8 cellular contexts compared by ENCODE assay signal in the genomic region with DNA sequence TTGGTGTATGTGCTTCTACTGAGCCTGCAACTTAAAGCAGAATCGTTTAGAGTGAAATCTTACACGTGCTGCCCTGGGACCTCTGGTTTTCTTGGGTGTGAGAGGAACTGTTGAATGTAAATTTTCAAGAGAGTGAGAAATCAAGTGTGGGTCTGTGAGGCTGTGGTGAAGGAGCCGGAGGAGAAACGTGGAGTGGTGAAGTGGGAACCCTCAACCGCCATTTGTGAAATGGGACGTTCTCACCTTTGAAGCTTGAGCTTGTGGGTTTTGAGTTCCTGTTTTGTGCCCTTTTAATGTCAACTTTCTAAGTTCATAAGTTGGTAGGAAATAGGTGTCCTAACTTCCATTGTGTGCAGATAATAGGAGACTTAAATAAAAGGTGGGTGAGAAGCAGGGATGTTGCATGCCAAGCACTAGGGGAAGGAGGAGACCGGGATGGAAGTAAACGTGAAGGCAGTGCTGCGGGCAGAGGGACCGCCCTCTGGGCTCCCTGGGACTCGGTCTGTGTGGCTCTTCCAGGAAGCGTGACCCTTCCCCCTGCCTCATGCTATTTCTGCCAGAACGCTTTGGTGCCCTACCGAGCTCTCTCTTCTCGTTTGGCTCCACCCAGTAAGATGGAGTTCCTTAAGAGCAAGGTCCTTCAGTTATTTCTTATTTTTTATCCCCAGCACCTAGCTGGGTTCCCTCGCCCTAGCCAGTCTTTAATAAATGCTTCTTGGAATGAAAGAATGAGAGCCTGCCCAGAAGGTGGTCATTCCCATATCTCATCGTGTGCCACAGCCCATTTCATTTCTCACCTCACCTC. TPM values are rescaled to one million over a fixed set of nuclear protein-coding genes. Genes with fewer than 3 reads are reported as not detected.
A peak's percentile ranks its signal among the peaks of the same experiment; 100 is the strongest.
DNase-seq lines count a peak whose midpoint lies in the region; TF ChIP-seq lines count a peak whose summit lies in the region.

No MANE protein-coding gene starts in this region.

- 61% methylated on average over 17 of the region's 17 CpGs for whole genome bisulfite sequencing in HUES64

- peak overlapping the region; percentile 98 for H3K27ac Mint-ChIP-seq in activated T-cell treated with anti-CD3 and anti-CD28 coated beads, Interleukin-2, amount 50 U/mL, for 24 hours

- TF ChIP-seq CTCF in GM13976 (IDR thresholded peaks at IDR 0.05; ENCODE audit: borderline replicate concordance, control extremely low read depth, extremely low read depth, insufficient read depth, missing control alignments) = no peak

- DNase-seq in activated gamma-delta T cell treated with Interleukin-2 at 50 U/mL for 16 hours (peak; percentile 46), activated gamma-delta T cell (lab: John Stamatoyannopoulos, UW) (no peak), NCI-H1048 (lab: John Stamatoyannopoulos, UW) (no peak), GM13976 (ENCODE audit: low spot score) (no peak), NCI-H345 treated with DMSO at 0.1 percent for 48 hours (lab: John Stamatoyannopoulos, UW; ENCODE audit: unreplicated experiment) (no peak)
- peak; percentile 67 for DNase-seq in activated T-cell treated with anti-CD3 and anti-CD28 coated beads, Interleukin-2, amount 50 U/mL, for 24 hours
- peak; percentile 33 to 57 (median 55) for DNase-seq in stimulated activated CD4-positive, alpha-beta T cell treated with anti-CD3 and anti-CD28 coated beads, TNF-alpha, amount 100 ng/mL, for 48 hours (ENCODE audit: low read depth in 3 of 3)

- no peaks in the 10 kb centered on the region for H3K36me3 ChIP-seq in HUES64 (ENCODE audit: insufficient read depth, low read length)

- 0 out of 2 replicates have a peak overlapping the region, but pooled peaks have one; percentile 15 for H3K27ac ChIP-seq in HUES64 (ENCODE audit: low read depth, low read length)

- H3K9me3 Mint-ChIP-seq in activated T-cell treated with anti-CD3 and anti-CD28 coated beads, Interleukin-2, amount 50 U/mL, for 24 hours = peaks cover 3% of the 10 kb centered on the region

- peak overlapping the region; percentile 72 for H3K4me3 Mint-ChIP-seq in activated T-cell treated with anti-CD3 and anti-CD28 coated beads, Interleukin-2, amount 50 U/mL, for 24 hours

- peaks cover 26% of the 10 kb centered on the region for H3K4me1 ChIP-seq in HUES64 (ENCODE audit: insufficient read depth, low read length)

- peaks cover 68% of the 10 kb centered on the region for H3K36me3 Mint-ChIP-seq in activated T-cell treated with anti-CD3 and anti-CD28 coated beads, Interleukin-2, amount 50 U/mL, for 24 hours (ENCODE audit: low read depth)

- in situ Hi-C loops in GM13976 (cut with MboI; ENCODE audit: low sequenced_read_pairs, unreplicated experiment) = loop anchor here (10.0 kb wide), 1 partner anchor 87 kb away; no protein-coding TSS in a partner anchor

- no peak overlapping the region for H3K9ac ChIP-seq in HUES64 (ENCODE audit: low read depth, low read length)

- H3K4me1 Mint-ChIP-seq in activated T-cell treated with anti-CD3 and anti-CD28 coated beads, Interleukin-2, amount 50 U/mL, for 24 hours (ENCODE audit: low read depth) = peaks cover 96% of the 10 kb centered on the region

- H3K27me3 ChIP-seq in HUES64 (ENCODE audit: insufficient read depth, low read length) = no peaks in the 10 kb centered on the region

- H3K4me3 ChIP-seq in HUES64 (ENCODE audit: low read length) = no peak overlapping the region

- no peaks in the 10 kb centered on the region for H3K9me3 ChIP-seq in HUES64 (ENCODE audit: insufficient read depth, low read depth, low read length)

- no peaks in the 10 kb centered on the region for H3K27me3 Mint-ChIP-seq in activated T-cell treated with anti-CD3 and anti-CD28 coated beads, Interleukin-2, amount 50 U/mL, for 24 hours

RNA-seq across cellular contexts. Expression of gene TMEM131L, which starts 56.0 kb away (rescaled TPM):
- polyA plus RNA-seq in HUES64 (2013, experiment 1 of 2) = 18.4 TPM
- polyA plus RNA-seq in HUES64 (2013, experiment 2 of 2) = 17.6 TPM

Comparison
In these comparisons a context has a peak if more than half of its experiments do, and no peak if none do; other contexts are left out.
1. DNase-seq: peak in activated gamma-delta T cell treated with Interleukin-2 at 50 U/mL for 16 hours (single experiment), activated T-cell treated with anti-CD3 and anti-CD28 coated beads, Interleukin-2, amount 50 U/mL, for 24 hours (single experiment) and stimulated activated CD4-positive, alpha-beta T cell treated with anti-CD3 and anti-CD28 coated beads, TNF-alpha, amount 100 ng/mL, for 48 hours (3 of 3); none in activated gamma-delta T cell (single experiment), NCI-H1048 (single experiment), GM13976 (single experiment) and NCI-H345 treated with DMSO at 0.1 percent for 48 hours (single experiment).